ENCODE assay signal across 8 cellular contexts in genomic region chr11:68099474-68100405, GRCh38. TPM values are rescaled to one million over a fixed set of nuclear protein-coding genes. Genes with fewer than 3 reads are reported as not detected.
DNase-seq lines count a peak whose midpoint lies in the region; FAIRE-seq lines count a peak whose summit lies in the region.

No MANE protein-coding gene starts in this region.

- peak overlapping the region; percentile 9 for H3K27ac ChIP-seq in angular gyrus (ENCODE audit: low read depth, low read length)
- peak overlapping the region; percentile 20 to 43 for H3K27ac ChIP-seq in mucosa of rectum (ENCODE audit: low read depth in 2 of 2, low read length in 2 of 2)

- H3K36me3 ChIP-seq in mucosa of rectum (ENCODE audit: control insufficient read depth in 2 of 2, insufficient read depth in 2 of 2, low read length in 2 of 2) = no peaks in the 10 kb centered on the region

- peak overlapping the region; percentile 4 to 10 for H3K9ac ChIP-seq in mucosa of rectum (ENCODE audit: low read depth in 1 of 2, low read length in 2 of 2)

- H3K9me3 ChIP-seq in mucosa of rectum (ENCODE audit: control insufficient read depth in 2 of 2, low read length in 2 of 2) = no peaks in the 10 kb centered on the region

- peak overlapping the region in 1 of 2 donors; percentile 14 for H3K4me3 ChIP-seq in mucosa of rectum (ENCODE audit: low read length in 2 of 2)

- DNase-seq in GM19239 (ENCODE audit: insufficient read length, low spot score) (no peak), NCI-H345 treated with DMSO at 0.1 percent for 48 hours (lab: John Stamatoyannopoulos, UW; ENCODE audit: unreplicated experiment) (peak; percentile 25), SKM-1 treated with dmso at 0.1 percent for 144 hours (lab: John Stamatoyannopoulos, UW; ENCODE audit: unreplicated experiment) (no peak), RPMI8226 (no peak), HTR-8/SVneo (ENCODE audit: insufficient read length, low spot score) (no peak), mesenteric fat pad (ENCODE audit: low spot score) (no peak)

- FAIRE-seq in GM19239 (lab: Jason Lieb, UNC) = peak; percentile 65
- FAIRE-seq in HTR-8/SVneo (lab: Jason Lieb, UNC) = no peak

- H3K4me1 ChIP-seq in mucosa of rectum (ENCODE audit: control insufficient read depth in 2 of 2, insufficient read depth in 2 of 2, low read length in 2 of 2) = peaks cover 2 to 7% of the 10 kb centered on the region in 2 donors

- no peaks in the 10 kb centered on the region for H3K27me3 ChIP-seq in mucosa of rectum (ENCODE audit: control insufficient read depth in 2 of 2, insufficient read depth in 2 of 2, low read length in 2 of 2)

RNA-seq across cellular contexts. Expression of gene CHKA, which starts 21.4 kb away (rescaled TPM):
- 33.4 TPM for total RNA-seq in mesenteric fat pad
